In genomic region chr1:154557939-154558609, GRCh38 we compare ENCODE assay signal across 8 cellular contexts. TPM values are rescaled to one million over a fixed set of nuclear protein-coding genes. Genes with fewer than 3 reads are reported as not detected.
DNase-seq lines count a peak whose midpoint lies in the region; ATAC-seq and TF ChIP-seq lines count a peak whose summit lies in the region.

No MANE protein-coding gene starts in this region.

- H2AFZ ChIP-seq in mammary epithelial cell (ENCODE audit: low read depth, low read length): peak overlapping the region; percentile 2

- peaks cover 34% of the 10 kb centered on the region for H3K79me2 ChIP-seq in mammary epithelial cell (ENCODE audit: insufficient read depth, low read length)

- intact Hi-C loops in mammary epithelial cell (cut with micrococcal nuclease): loop anchor here (5.0 kb wide), 3 partner anchors 231 to 444 kb away; partner anchors contain the start of genes ATP8B2 and ZBTB7B

- peak overlapping the region; percentile 41 for H3K27ac ChIP-seq in mammary epithelial cell (ENCODE audit: insufficient read depth, low read depth, low read length)
- H3K27ac ChIP-seq in layer of hippocampus (ENCODE audit: low read depth, low read length): peak overlapping the region; percentile 78

- ATAC-seq in HG02852 (IDR thresholded peaks at IDR 0.05; ENCODE audit: unreplicated experiment): peak; percentile 8

- H3K4me1 ChIP-seq in mammary epithelial cell (ENCODE audit: insufficient read depth, low read length): peaks cover 26% of the 10 kb centered on the region

- CTCF ChIA-PET in mammary epithelial cell (lab: Charles Lee; ENCODE audit: low non-redundant PET): no interaction called here

- H3K4me3 ChIP-seq in GM12875 (ENCODE audit: low read depth, low read length) (peak overlapping the region; percentile 91), mammary epithelial cell (replicated peaks in 1 of 3; ENCODE audit: insufficient read depth in 1 of 3, low read depth in 2 of 3, low read length in 3 of 3) (peak overlapping the region; percentile 54 to 74 (median 68))

- WGBS in mammary epithelial cell (ENCODE audit: low coverage, missing lambda C conversion rate): 2% methylated on average over 7 of the region's 50 CpGs

- H3K27me3 ChIP-seq in mammary epithelial cell (ENCODE audit: insufficient read depth, low read length) (no peaks in the 10 kb centered on the region), layer of hippocampus (ENCODE audit: control insufficient read depth, insufficient read depth, low read length) (no peaks in the 10 kb centered on the region)

- peak overlapping the region; percentile 70 for H3K9ac ChIP-seq in mammary epithelial cell (ENCODE audit: insufficient read depth, low read length)

- H3K4me2 ChIP-seq in mammary epithelial cell (ENCODE audit: insufficient read depth, low read depth, low read length): peak overlapping the region; percentile 97

- in situ Hi-C loops in mammary epithelial cell (cut with MboI; ENCODE audit: low sequenced_read_pairs in 2 of 2): loop anchor here in 1 of 2 donors (10.0 kb wide), 1 partner anchor 507 kb away; the partner anchor contains the start of gene EFNA4

- peaks cover 15% of the 10 kb centered on the region for H3K36me3 ChIP-seq in mammary epithelial cell (ENCODE audit: insufficient read depth, low read length)

- dilution Hi-C loops in mammary epithelial cell (cut with HindIII; ENCODE audit: low sequenced_read_pairs): no loop called here

- no peaks in the 10 kb centered on the region for H4K20me1 ChIP-seq in mammary epithelial cell (ENCODE audit: insufficient read depth, low read length)

- no TSS peak for BruUV-seq in mammary epithelial cell (replicated peaks; lab: Mats Ljungman, UMichigan)

- TF ChIP-seq CTCF in GM12875 (IDR thresholded peaks at IDR 0.05; ENCODE audit: borderline replicate concordance, insufficient read depth, low read depth, low read length): no peak
- no peak for TF ChIP-seq CTCF in mammary epithelial cell (conservative IDR thresholded peaks at IDR 0.05 in 1 of 2, IDR thresholded peaks at IDR 0.05 in 1 of 2; ENCODE audit: extremely low read depth in 1 of 2, insufficient read depth in 1 of 2, low read depth in 1 of 2, low read length in 2 of 2)

- peak; percentile 16 for DNase-seq in T follicular helper cell (ENCODE audit: low read depth)
- no peak for DNase-seq in mammary epithelial cell
- DNase-seq in stimulated activated CD8-positive, alpha-beta memory T cell treated with anti-CD3 and anti-CD28 coated beads, Interleukin-4, amount 100 ng/mL, for 1 hour (ENCODE audit: low read depth in 2 of 2, low spot score in 1 of 2): peak; percentile 6 to 23
- DNase-seq in SKM-1 (lab: John Stamatoyannopoulos, UW; ENCODE audit: unreplicated experiment): no peak
- no peak for DNase-seq in NCI-H1092 (lab: John Stamatoyannopoulos, UW)

- no peaks in the 10 kb centered on the region for H3K9me3 ChIP-seq in mammary epithelial cell (replicated peaks; ENCODE audit: insufficient read depth, low read length)

RNA-seq across cellular contexts. Expression of gene UBE2Q1, which starts 0.4 kb away (rescaled TPM):
- total RNA-seq in mammary epithelial cell: 10 to 100 TPM; 31.2 to 80.1 TPM
- polyA plus RNA-seq in mammary epithelial cell: 13.1 TPM
- polyA minus RNA-seq in mammary epithelial cell: 6.3 TPM

RNA-seq across cellular contexts. Expression of gene CHRNB2, which starts 9.5 kb away (rescaled TPM):
- total RNA-seq in mammary epithelial cell: under 1 TPM; 0.17 to 0.19 TPM
- 0.17 TPM for polyA plus RNA-seq in mammary epithelial cell
- 1.7 TPM for polyA minus RNA-seq in mammary epithelial cell

RNA-seq across cellular contexts. Expression of gene ADAR, which starts 49.9 kb away (rescaled TPM):
- 100 to 1,000 TPM in 1 of 2 donors, 10 to 100 TPM in 1; 89.7 to 125 TPM for total RNA-seq in mammary epithelial cell
- polyA plus RNA-seq in mammary epithelial cell: 83.3 TPM
- 167 TPM for polyA minus RNA-seq in mammary epithelial cell

RNA-seq across cellular contexts. Expression of gene SHE, which starts 55.9 kb away (rescaled TPM):
- under 1 TPM in 1 of 2 donors, not detected in 1; 0.33 TPM for total RNA-seq in mammary epithelial cell
- not detected for polyA plus RNA-seq in mammary epithelial cell
- not detected for polyA minus RNA-seq in mammary epithelial cell

RNA-seq across cellular contexts. Expression of gene TDRD10, which starts 56.1 kb away (rescaled TPM):
- under 1 TPM in 1 of 2 donors, not detected in 1; under 0.01 TPM for total RNA-seq in mammary epithelial cell
- not detected for polyA plus RNA-seq in mammary epithelial cell
- polyA minus RNA-seq in mammary epithelial cell: not detected

Comparison
In these comparisons a context has a peak if more than half of its experiments do, and no peak if none do; other contexts are left out.
1. DNase-seq: peak in T follicular helper cell (single experiment) and stimulated activated CD8-positive, alpha-beta memory T cell treated with anti-CD3 and anti-CD28 coated beads, Interleukin-4, amount 100 ng/mL, for 1 hour (2 of 2); none in mammary epithelial cell (single experiment), SKM-1 (single experiment) and NCI-H1092 (single experiment).